In the genomic region with DNA sequence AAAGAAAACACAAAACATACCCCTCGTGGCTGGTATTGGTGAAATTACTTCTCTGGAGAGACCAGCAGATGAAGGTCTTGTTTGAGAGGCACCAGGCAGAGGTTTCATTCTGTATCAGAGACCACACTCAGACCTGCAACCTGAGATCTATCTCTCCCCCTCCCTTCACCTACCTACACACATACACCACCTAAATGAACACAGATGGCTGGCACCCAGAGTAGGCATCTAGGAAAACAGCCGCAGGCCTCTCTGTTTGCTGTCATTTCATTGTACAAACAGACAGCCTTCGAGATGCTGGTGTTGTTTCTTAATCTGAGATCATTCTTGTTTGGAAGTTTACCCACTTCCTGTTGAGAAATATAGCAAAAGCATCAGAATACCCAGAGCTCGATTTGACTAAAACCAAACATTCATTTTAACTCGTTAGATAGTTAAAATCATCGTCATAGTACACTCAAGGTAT, we compare ENCODE assay signal across 9 cellular contexts.
DNase-seq lines count a peak whose midpoint lies in the region; ATAC-seq lines count a peak whose summit lies in the region.
"Had no signal": no experiment of that assay in that cellular context is flagged by ENCODE, and none has a peak within 500 bp of the region (broad histone marks: within the 10 kb centered on the region; RNA-seq: fewer than 3 reads in every experiment).

No MANE protein-coding gene starts in this region.

- DNase-seq in NCI-H2081 (lab: John Stamatoyannopoulos, UW) (peak; percentile 89 to 96), retina (no peak), NCI-H187 (lab: John Stamatoyannopoulos, UW) (no peak)
- DNase-seq: heart right ventricle had no signal

- H3K4me1 Mint-ChIP-seq in activated T-helper 17 cell treated with anti-CD3 and anti-CD28 coated beads, Interleukin-2, amount 50 U/mL, for 72 hours: peaks cover 5% of the 10 kb centered on the region

- peaks cover 9% of the 10 kb centered on the region for H3K27me3 Mint-ChIP-seq in activated T-helper 17 cell treated with anti-CD3 and anti-CD28 coated beads, Interleukin-2, amount 50 U/mL, for 72 hours

- H3K27ac Mint-ChIP-seq in activated T-helper 17 cell treated with anti-CD3 and anti-CD28 coated beads, Interleukin-2, amount 50 U/mL, for 72 hours: peak overlapping the region; percentile 90

- H3K36me3 Mint-ChIP-seq in activated T-helper 17 cell treated with anti-CD3 and anti-CD28 coated beads, Interleukin-2, amount 50 U/mL, for 72 hours (ENCODE audit: low read depth): no peaks in the 10 kb centered on the region

- ATAC-seq in GM18861 (IDR thresholded peaks at IDR 0.05; ENCODE audit: unreplicated experiment) (peak; percentile 82), HG02571 (IDR thresholded peaks at IDR 0.05; ENCODE audit: unreplicated experiment) (peak; percentile 47), HG02678 (IDR thresholded peaks at IDR 0.05; ENCODE audit: unreplicated experiment) (no peak), HG03139 (IDR thresholded peaks at IDR 0.05; ENCODE audit: unreplicated experiment) (no peak)
- ATAC-seq in activated T-helper 17 cell treated with anti-CD3 and anti-CD28 coated beads, Interleukin-2, amount 50 U/mL, for 72 hours (replicated peaks): peak; percentile 92
- ATAC-seq: heart right ventricle had no signal

- peak overlapping the region; percentile 59 for H3K4me3 Mint-ChIP-seq in activated T-helper 17 cell treated with anti-CD3 and anti-CD28 coated beads, Interleukin-2, amount 50 U/mL, for 72 hours

- no peaks in the 10 kb centered on the region for H3K9me3 Mint-ChIP-seq in activated T-helper 17 cell treated with anti-CD3 and anti-CD28 coated beads, Interleukin-2, amount 50 U/mL, for 72 hours

Comparison
In these comparisons a context has a peak if more than half of its experiments do, and no peak if none do; other contexts are left out.
1. ATAC-seq: peak in GM18861 (single experiment), HG02571 (single experiment) and activated T-helper 17 cell treated with anti-CD3 and anti-CD28 coated beads, Interleukin-2, amount 50 U/mL, for 72 hours (single experiment); none in HG02678 (single experiment) and HG03139 (single experiment).
2. DNase-seq: peak in NCI-H2081 (2 of 2); none in retina (single experiment) and NCI-H187 (0 of 2).